Comparison of ENCODE assay signal across 1 cellular context in the genomic region with DNA sequence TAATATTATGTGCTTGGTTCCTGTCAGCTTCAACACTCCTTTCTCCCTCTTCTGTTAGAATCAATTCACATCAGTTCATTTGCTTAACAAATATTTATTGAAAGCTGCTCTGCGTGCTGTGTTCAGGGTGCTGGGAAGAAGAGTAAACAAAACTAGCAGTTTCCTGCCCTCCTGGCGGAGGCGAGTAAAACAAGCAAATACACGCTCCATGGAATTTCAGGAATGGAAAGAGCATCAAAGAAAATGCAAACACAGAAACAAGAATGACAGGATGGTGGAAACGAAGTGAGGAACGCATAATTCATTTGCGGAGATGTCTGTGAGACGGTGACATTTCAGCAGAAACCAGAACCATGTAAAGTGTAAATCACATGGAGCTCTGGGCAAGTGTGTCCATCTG.
TF ChIP-seq lines count a peak whose summit lies in the region.

No MANE protein-coding gene starts in this region.

TF ChIP-seq in HepG2, 621 proteins besides CTCF, POLR2A, EP300 and RAD21 (continued from another document):
- TF ChIP-seq, protein P1, sequence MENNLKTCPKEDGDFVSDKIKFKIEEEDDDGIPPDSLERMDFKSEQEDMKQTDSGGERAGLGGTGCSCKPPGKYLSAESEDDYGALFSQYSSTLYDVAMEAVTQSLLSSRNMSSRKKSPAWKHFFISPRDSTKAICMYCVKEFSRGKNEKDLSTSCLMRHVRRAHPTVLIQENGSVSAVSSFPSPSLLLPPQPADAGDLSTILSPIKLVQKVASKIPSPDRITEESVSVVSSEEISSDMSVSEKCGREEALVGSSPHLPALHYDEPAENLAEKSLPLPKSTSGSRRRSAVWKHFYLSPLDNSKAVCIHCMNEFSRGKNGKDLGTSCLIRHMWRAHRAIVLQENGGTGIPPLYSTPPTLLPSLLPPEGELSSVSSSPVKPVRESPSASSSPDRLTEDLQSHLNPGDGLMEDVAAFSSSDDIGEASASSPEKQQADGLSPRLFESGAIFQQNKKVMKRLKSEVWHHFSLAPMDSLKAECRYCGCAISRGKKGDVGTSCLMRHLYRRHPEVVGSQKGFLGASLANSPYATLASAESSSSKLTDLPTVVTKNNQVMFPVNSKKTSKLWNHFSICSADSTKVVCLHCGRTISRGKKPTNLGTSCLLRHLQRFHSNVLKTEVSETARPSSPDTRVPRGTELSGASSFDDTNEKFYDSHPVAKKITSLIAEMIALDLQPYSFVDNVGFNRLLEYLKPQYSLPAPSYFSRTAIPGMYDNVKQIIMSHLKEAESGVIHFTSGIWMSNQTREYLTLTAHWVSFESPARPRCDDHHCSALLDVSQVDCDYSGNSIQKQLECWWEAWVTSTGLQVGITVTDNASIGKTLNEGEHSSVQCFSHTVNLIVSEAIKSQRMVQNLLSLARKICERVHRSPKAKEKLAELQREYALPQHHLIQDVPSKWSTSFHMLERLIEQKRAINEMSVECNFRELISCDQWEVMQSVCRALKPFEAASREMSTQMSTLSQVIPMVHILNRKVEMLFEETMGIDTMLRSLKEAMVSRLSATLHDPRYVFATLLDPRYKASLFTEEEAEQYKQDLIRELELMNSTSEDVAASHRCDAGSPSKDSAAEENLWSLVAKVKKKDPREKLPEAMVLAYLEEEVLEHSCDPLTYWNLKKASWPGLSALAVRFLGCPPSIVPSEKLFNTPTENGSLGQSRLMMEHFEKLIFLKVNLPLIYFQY (CRISPR knock-in tag; IDR thresholded peaks at IDR 0.05; ENCODE audit: borderline replicate concordance), result peak; percentile 44; the same call in 1 of the 2 replicates
- no peak for TF ChIP-seq ZNF362 (CRISPR knock-in tag; IDR thresholded peaks at IDR 0.05; ENCODE audit: borderline replicate concordance)
- 0 out of 2 replicates have a peak, but pooled peaks have one; percentile 41 for TF ChIP-seq PRDM10 (CRISPR knock-in tag; IDR thresholded peaks at IDR 0.05; ENCODE audit: low read depth)
- TF ChIP-seq, protein P2, sequence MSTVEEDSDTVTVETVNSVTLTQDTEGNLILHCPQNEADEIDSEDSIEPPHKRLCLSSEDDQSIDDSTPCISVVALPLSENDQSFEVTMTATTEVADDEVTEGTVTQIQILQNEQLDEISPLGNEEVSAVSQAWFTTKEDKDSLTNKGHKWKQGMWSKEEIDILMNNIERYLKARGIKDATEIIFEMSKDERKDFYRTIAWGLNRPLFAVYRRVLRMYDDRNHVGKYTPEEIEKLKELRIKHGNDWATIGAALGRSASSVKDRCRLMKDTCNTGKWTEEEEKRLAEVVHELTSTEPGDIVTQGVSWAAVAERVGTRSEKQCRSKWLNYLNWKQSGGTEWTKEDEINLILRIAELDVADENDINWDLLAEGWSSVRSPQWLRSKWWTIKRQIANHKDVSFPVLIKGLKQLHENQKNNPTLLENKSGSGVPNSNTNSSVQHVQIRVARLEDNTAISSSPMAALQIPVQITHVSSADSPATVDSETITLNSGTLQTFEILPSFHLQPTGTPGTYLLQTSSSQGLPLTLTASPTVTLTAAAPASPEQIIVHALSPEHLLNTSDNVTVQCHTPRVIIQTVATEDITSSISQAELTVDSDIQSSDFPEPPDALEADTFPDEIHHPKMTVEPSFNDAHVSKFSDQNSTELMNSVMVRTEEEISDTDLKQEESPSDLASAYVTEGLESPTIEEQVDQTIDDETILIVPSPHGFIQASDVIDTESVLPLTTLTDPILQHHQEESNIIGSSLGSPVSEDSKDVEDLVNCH (CRISPR knock-in tag; IDR thresholded peaks at IDR 0.05), result no peak
- TF ChIP-seq ZSCAN21 (CRISPR knock-in tag; IDR thresholded peaks at IDR 0.05; ENCODE audit: borderline replicate concordance), result no peak
